In genomic region chr5:128838631-128839030, GRCh38 we compare ENCODE assay signal across 18 cellular contexts.
A peak's percentile ranks its signal among the peaks of the same experiment; 100 is the strongest.
DNase-seq lines count a peak whose midpoint lies in the region; ATAC-seq, FAIRE-seq and TF ChIP-seq lines count a peak whose summit lies in the region.
"Had no signal": no experiment of that assay in that cellular context is flagged by ENCODE, and none has a peak within 500 bp of the region (broad histone marks: within the 10 kb centered on the region; RNA-seq: fewer than 3 reads in every experiment).

No MANE protein-coding gene starts in this region.

- intact Hi-C loops in sciatic nerve (cut with DNase I) (no loop called here), aorta (cut with DNase I) (no loop called here)

- DNase-seq in astrocyte of the spinal cord (ENCODE audit: low read depth, low spot score) (peak; percentile 33), sciatic nerve (ENCODE audit: low spot score) (no peak), medulla oblongata (ENCODE audit: extremely low spot score) (no peak), aorta (no peak)
- DNase-seq: C1 segment of cervical spinal cord; Calu3; CD4-positive, alpha-beta memory T cell; COR-L47; DMS53; DMS79 treated with DMSO at 0.1 percent for 48 hours; GF-D8; GM23248; H9 had no signal

- H3K9me3 ChIP-seq in aorta (ENCODE audit: control insufficient read depth, low read length), result no peaks in the 10 kb centered on the region

- H3K27me3 ChIP-seq in aorta (ENCODE audit: control insufficient read depth in 1 of 2, insufficient read depth in 2 of 2, low read length in 1 of 2), result no peaks in the 10 kb centered on the region

- no peak overlapping the region for H3K4me3 ChIP-seq in astrocyte of the spinal cord (ENCODE audit: low read depth, low read length)
- H3K4me3 ChIP-seq in aorta (ENCODE audit: low read length in 2 of 2), result no peak overlapping the region
- H3K4me3 ChIP-seq: GM23248 had no signal

- ATAC-seq in sciatic nerve (peak; percentile 73), aorta (ENCODE audit: low FRiP score) (no peak), HG02798 (IDR thresholded peaks at IDR 0.05; ENCODE audit: poor library complexity, unreplicated experiment) (no peak)
- ATAC-seq: HCT116 had no signal

- FAIRE-seq in endometrium (lab: Jason Lieb, UNC), result peak; percentile 58
- FAIRE-seq: GM12892, GM19239 had no signal

- no peak overlapping the region for H3K27ac ChIP-seq in aorta (ENCODE audit: low read depth in 1 of 2, low read length in 2 of 2)
- H3K27ac ChIP-seq: GM23248 had no signal

- H3K36me3 ChIP-seq in aorta (ENCODE audit: control insufficient read depth in 1 of 2, insufficient read depth in 2 of 2, low read length in 1 of 2), result no peaks in the 10 kb centered on the region

- in situ Hi-C loops in astrocyte of the spinal cord (cut with HindIII; ENCODE audit: low sequenced_read_pairs), result no loop called here

- TF ChIP-seq CTCF in astrocyte of the spinal cord (IDR thresholded peaks at IDR 0.05; ENCODE audit: low read depth, low read length), result no peak

- no peaks in the 10 kb centered on the region for H3K4me1 ChIP-seq in aorta (ENCODE audit: control insufficient read depth in 1 of 2, insufficient read depth in 2 of 2, low read length in 2 of 2)
